ENCODE assay signal across 10 cellular contexts in genomic region chrX:100447563-100448397, GRCh38. TPM values are rescaled to one million over a fixed set of nuclear protein-coding genes. Genes with fewer than 3 reads are reported as not detected.
DNase-seq lines count a peak whose midpoint lies in the region; ATAC-seq, FAIRE-seq and TF ChIP-seq lines count a peak whose summit lies in the region.
"Had no signal": no experiment of that assay in that cellular context is flagged by ENCODE, and none has a peak within 500 bp of the region (broad histone marks: within the 10 kb centered on the region; RNA-seq: fewer than 3 reads in every experiment).

No MANE protein-coding gene starts in this region.

- TF ChIP-seq POLR2A in body of pancreas (IDR thresholded peaks at IDR 0.05), result no peak

- H3K36me3 ChIP-seq in body of pancreas (replicated peaks in 1 of 2; ENCODE audit: insufficient read depth in 1 of 2, low read depth in 2 of 2) (no peaks in the 10 kb centered on the region), iPS-20b (ENCODE audit: insufficient read depth, low read depth, low read length) (no peaks in the 10 kb centered on the region)
- H3K36me3 ChIP-seq: SJSA1 had no signal

- H3K9ac ChIP-seq in iPS-20b (ENCODE audit: low read depth, low read length), result peak overlapping the region; percentile 63

- no peaks in the 10 kb centered on the region for H3K4me1 ChIP-seq in body of pancreas
- no peaks in the 10 kb centered on the region for H3K4me1 ChIP-seq in iPS-20b (ENCODE audit: insufficient read depth, low read length)
- H3K4me1 ChIP-seq: SJSA1 had no signal

- peak; percentile 58 for FAIRE-seq in GM19239 (lab: Jason Lieb, UNC)

- no peak for ATAC-seq in body of pancreas
- no peak for ATAC-seq in GM18858 (IDR thresholded peaks at IDR 0.05; ENCODE audit: unreplicated experiment)

- in situ Hi-C loops in Caki2 (cut with HindIII; ENCODE audit: low pct_unique_long_range_greater_than_20kb, low sequenced_read_pairs), result no loop called here

- peak; percentile 45 for DNase-seq in Caki2 (ENCODE audit: low read depth)
- peak; percentile 8 for DNase-seq in GM19239 (ENCODE audit: insufficient read length, low spot score)
- peak; percentile 72 for DNase-seq in NCI-H1694 treated with DMSO at 0.1 percent for 48 hours (lab: John Stamatoyannopoulos, UW)
- DNase-seq in body of pancreas, result peak; percentile 11 to 52 (median 28)
- DNase-seq in stimulated activated CD4-positive, alpha-beta T cell treated with anti-CD3 and anti-CD28 coated beads, Interleukin-4, amount 100 ng/mL, for 1 hour, result peak; percentile 16
- no peak for DNase-seq in NOMO-1 (lab: John Stamatoyannopoulos, UW; ENCODE audit: unreplicated experiment in 2 of 2)

- H3K27ac ChIP-seq in body of pancreas, result no peak overlapping the region
- no peak overlapping the region for H3K27ac ChIP-seq in iPS-20b (ENCODE audit: low read length)
- H3K27ac ChIP-seq: SJSA1, skin epidermis had no signal

- H3K27me3 ChIP-seq in body of pancreas, result no peaks in the 10 kb centered on the region
- H3K27me3 ChIP-seq in iPS-20b (ENCODE audit: insufficient read depth, low read length), result no peaks in the 10 kb centered on the region
- H3K27me3 ChIP-seq: SJSA1 had no signal

- H3K4me3 ChIP-seq in body of pancreas, result no peak overlapping the region
- peak overlapping the region; percentile 69 for H3K4me3 ChIP-seq in iPS-20b (ENCODE audit: low read length)
- H3K4me3 ChIP-seq: SJSA1, skin epidermis had no signal

- H3K9me3 ChIP-seq in body of pancreas (no peaks in the 10 kb centered on the region), iPS-20b (ENCODE audit: insufficient read depth, low read depth, low read length) (no peaks in the 10 kb centered on the region)
- H3K9me3 ChIP-seq: SJSA1 had no signal

- intact Hi-C loops in body of pancreas (cut with DNase I), result no loop called here

- 0% methylated on average over 6 of the region's 6 CpGs for WGBS in body of pancreas, 2 donors

- TF ChIP-seq CTCF in body of pancreas (IDR thresholded peaks at IDR 0.05), result peak; percentile 45 to 62 (median 49)

RNA-seq across cellular contexts. Expression of gene PCDH19, which starts 37.7 kb away (rescaled TPM):
- not detected in 2 replicates for total RNA-seq in Caki2 (2014; rRNA removed; shearing (Covaris generic); ENCODE audit: low replicate concordance)
- under 1 TPM; under 0.01 to 0.33 TPM for total RNA-seq in body of pancreas
- total RNA-seq: SJSA1 had no signal

Comparison
In these comparisons a context has a peak if more than half of its experiments do, and no peak if none do; other contexts are left out.
1. DNase-seq: peak in Caki2 (single experiment), GM19239 (single experiment), NCI-H1694 treated with DMSO at 0.1 percent for 48 hours (single experiment), body of pancreas (4 of 4) and stimulated activated CD4-positive, alpha-beta T cell treated with anti-CD3 and anti-CD28 coated beads, Interleukin-4, amount 100 ng/mL, for 1 hour (single experiment); none in NOMO-1 (0 of 2).